ENCODE assay signal across 9 cellular contexts in genomic region chr6:106163446-106163965, GRCh38.
DNase-seq lines count a peak whose midpoint lies in the region; ATAC-seq and TF ChIP-seq lines count a peak whose summit lies in the region.
"Had no signal": no experiment of that assay in that cellular context is flagged by ENCODE, and none has a peak within 500 bp of the region (broad histone marks: within the 10 kb centered on the region; RNA-seq: fewer than 3 reads in every experiment).

No MANE protein-coding gene starts in this region.

- ATAC-seq in HG02840 (IDR thresholded peaks at IDR 0.05; ENCODE audit: low FRiP score, unreplicated experiment) (peak; percentile 21), SK-N-SH treated with all-trans-retinoic acid at 6 μM for 48 hours (peak; percentile 60), mucosa of descending colon (peak; percentile 69)

- no peaks in the 10 kb centered on the region for H3K27me3 ChIP-seq in suprapubic skin
- H3K27me3 ChIP-seq in ovary: no peaks in the 10 kb centered on the region

- H3K9me3 ChIP-seq in mucosa of descending colon (no peaks in the 10 kb centered on the region), suprapubic skin (no peaks in the 10 kb centered on the region), ovary (no peaks in the 10 kb centered on the region)

- DNase-seq in brain pericyte (ENCODE audit: low read depth, low spot score) (peak; percentile 92), mucosa of descending colon (peak; percentile 38 to 58 (median 42)), suprapubic skin (ENCODE audit: low spot score in 2 of 2) (no peak), amniotic stem cell (lab: John Stamatoyannopoulos, UW) (no peak), ovary (no peak)

- H3K4me1 ChIP-seq in mucosa of descending colon (ENCODE audit: low read depth): no peaks in the 10 kb centered on the region
- peaks cover 15% of the 10 kb centered on the region for H3K4me1 ChIP-seq in suprapubic skin
- no peaks in the 10 kb centered on the region for H3K4me1 ChIP-seq in ovary (ENCODE audit: insufficient read depth)

- intact Hi-C loops in mucosa of descending colon (cut with DNase I, micrococcal nuclease) (no loop called here), ovary (cut with DNase I) (no loop called here)

- WGBS in suprapubic skin: 45% methylated on average over 7 of the region's 7 CpGs
- WGBS in ovary, 3 donors: 24 to 26% (median 26%) methylated on average over 7 of the region's 7 CpGs

- peak overlapping the region; percentile 6 for H3K27ac ChIP-seq in suprapubic skin
- H3K27ac ChIP-seq in ovary: no peak overlapping the region
- H3K27ac ChIP-seq: SK-N-MC had no signal

- no peak overlapping the region for H3K4me3 ChIP-seq in mucosa of descending colon
- H3K4me3 ChIP-seq in suprapubic skin: no peak overlapping the region
- H3K4me3 ChIP-seq in ovary: no peak overlapping the region
- H3K4me3 ChIP-seq: SK-N-MC had no signal

- no peak for TF ChIP-seq EP300 in suprapubic skin (IDR thresholded peaks at IDR 0.05)
- TF ChIP-seq EP300 in ovary (IDR thresholded peaks at IDR 0.05): no peak

- H3K36me3 ChIP-seq in mucosa of descending colon (ENCODE audit: low read depth): no peaks in the 10 kb centered on the region
- H3K36me3 ChIP-seq in suprapubic skin: no peaks in the 10 kb centered on the region
- no peaks in the 10 kb centered on the region for H3K36me3 ChIP-seq in ovary

- TF ChIP-seq POLR2A in suprapubic skin (IDR thresholded peaks at IDR 0.05) (no peak), ovary (IDR thresholded peaks at IDR 0.05) (no peak)

- peak; percentile 42 for TF ChIP-seq CTCF in GM12873 (IDR thresholded peaks at IDR 0.05; ENCODE audit: insufficient read depth, low read depth, low read length, missing control alignments)
- TF ChIP-seq CTCF in mucosa of descending colon (IDR thresholded peaks at IDR 0.05): no peak
- TF ChIP-seq CTCF in suprapubic skin (IDR thresholded peaks at IDR 0.05): no peak
- no peak for TF ChIP-seq CTCF in ovary (IDR thresholded peaks at IDR 0.05)

TF ChIP-seq in SK-N-SH treated with all-trans-retinoic acid at 6 μM for 48 hours, 23 proteins besides CTCF, POLR2A, EP300 and RAD21:
- no peak for TF ChIP-seq ZC3H10 (CRISPR knock-in tag; IDR thresholded peaks at IDR 0.05)
- no peak for TF ChIP-seq PPARA (CRISPR knock-in tag; IDR thresholded peaks at IDR 0.05; ENCODE audit: borderline replicate concordance)
- no peak for TF ChIP-seq ZFP30 (CRISPR knock-in tag; IDR thresholded peaks at IDR 0.05)
- TF ChIP-seq PATZ1 (CRISPR knock-in tag; IDR thresholded peaks at IDR 0.05; ENCODE audit: borderline replicate concordance): no peak
- no peak for TF ChIP-seq ARNTL (CRISPR knock-in tag; IDR thresholded peaks at IDR 0.05; ENCODE audit: borderline replicate concordance, low read depth)
- no peak for TF ChIP-seq BACH2 (CRISPR knock-in tag; IDR thresholded peaks at IDR 0.05; ENCODE audit: borderline replicate concordance)
- no peak for TF ChIP-seq POU6F1 (CRISPR knock-in tag; IDR thresholded peaks at IDR 0.05; ENCODE audit: borderline replicate concordance, low read depth)
- TF ChIP-seq RARB (CRISPR knock-in tag; IDR thresholded peaks at IDR 0.05): no peak
- no peak for TF ChIP-seq ZNF565 (CRISPR knock-in tag; conservative IDR thresholded peaks at IDR 0.05; ENCODE audit: low read depth)
- TF ChIP-seq CREB5 (CRISPR knock-in tag; IDR thresholded peaks at IDR 0.05; ENCODE audit: low read depth): no peak
- TF ChIP-seq TOX (CRISPR knock-in tag; IDR thresholded peaks at IDR 0.05; ENCODE audit: borderline replicate concordance): no peak
- TF ChIP-seq GLIS3 (CRISPR knock-in tag; IDR thresholded peaks at IDR 0.05): no peak
- no peak for TF ChIP-seq ZFP3 (CRISPR knock-in tag; IDR thresholded peaks at IDR 0.05)
- no peak for TF ChIP-seq SNAI2 (CRISPR knock-in tag; IDR thresholded peaks at IDR 0.05)
- no peak for TF ChIP-seq CSRNP3 (CRISPR knock-in tag; IDR thresholded peaks at IDR 0.05)
TF ChIP-seq in SK-N-SH treated with all-trans-retinoic acid at 6 μM for 48 hours: peak in this region for 0.

Comparison
In these comparisons a context has a peak if more than half of its experiments do, and no peak if none do; other contexts are left out.
1. DNase-seq: peak in brain pericyte (single experiment) and mucosa of descending colon (3 of 3); none in suprapubic skin (0 of 2), amniotic stem cell (single experiment) and ovary (0 of 5).
2. Peak in every context shown above with its lines, with median percentiles within 50 percentile points of each other: ATAC-seq.